Comparison of ENCODE assay signal across 28 cellular contexts in the genomic region with DNA sequence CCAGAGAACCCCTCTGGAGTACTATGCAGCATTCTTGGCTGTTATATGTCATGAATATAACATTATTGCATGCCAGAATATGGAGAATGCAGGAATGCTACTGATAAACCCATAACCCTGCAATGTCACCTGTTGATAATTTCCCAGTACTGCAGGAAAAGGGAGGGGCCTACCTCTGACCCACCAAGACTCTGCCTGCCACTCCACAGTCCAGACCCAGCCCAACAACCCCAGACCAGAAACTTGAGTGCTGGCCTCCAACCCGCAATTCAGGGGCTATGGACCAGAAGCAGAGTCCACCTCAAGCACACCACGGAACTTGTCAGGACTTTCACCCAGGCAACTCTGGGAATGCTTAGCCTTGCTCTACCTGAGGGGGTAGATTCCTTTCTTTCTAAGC.
"Had no signal": no experiment of that assay in that cellular context is flagged by ENCODE, and none has a peak within 500 bp of the region (broad histone marks: within the 10 kb centered on the region; RNA-seq: fewer than 3 reads in every experiment).

No MANE protein-coding gene starts in this region.

- H3K4me1 ChIP-seq: colonic mucosa, esophagus squamous epithelium, foreskin keratinocyte, gastrocnemius medialis, gastroesophageal sphincter, heart left ventricle, heart right ventricle had no signal

- FAIRE-seq: colon, endometrium, endothelial cell of umbilical vein, frontal cortex had no signal

- H3K36me3 ChIP-seq: colonic mucosa, esophagus muscularis mucosa, esophagus squamous epithelium, gastrocnemius medialis, gastroesophageal sphincter, heart left ventricle, heart right ventricle had no signal

- H3K4me3 ChIP-seq: colonic mucosa, coronary artery, dorsolateral prefrontal cortex, esophagus muscularis mucosa, esophagus squamous epithelium, gastrocnemius medialis, gastroesophageal sphincter, heart left ventricle, heart right ventricle had no signal

- H3K9me3 ChIP-seq: colonic mucosa, esophagus muscularis mucosa, esophagus squamous epithelium, gastrocnemius medialis, gastroesophageal sphincter, heart left ventricle, heart right ventricle had no signal

- DNase-seq: colonic mucosa; cortex of kidney; dermis blood vessel endothelial cell; dorsolateral prefrontal cortex; effector CD4-positive, alpha-beta T cell; effector CD8-positive, alpha-beta T cell; effector memory CD4-positive, alpha-beta T cell; effector memory CD8-positive, alpha-beta T cell; endodermal cell; erythroblast; esophagus squamous epithelium; foreskin fibroblast; foreskin keratinocyte; foreskin melanocyte; gastrocnemius medialis; glutamatergic neuron; head of caudate nucleus; heart left ventricle; heart right ventricle had no signal

- H3K27me3 ChIP-seq: colonic mucosa, esophagus muscularis mucosa, esophagus squamous epithelium, foreskin keratinocyte, gastrocnemius medialis, gastroesophageal sphincter, heart left ventricle had no signal

- ATAC-seq: effector memory CD8-positive, alpha-beta T cell; esophagus mucosa; foreskin keratinocyte; gastrocnemius medialis; gastroesophageal sphincter; heart left ventricle; heart right ventricle had no signal

- H3K27ac ChIP-seq: colonic mucosa, coronary artery, dorsolateral prefrontal cortex, epithelial cell of prostate, esophagus muscularis mucosa, esophagus squamous epithelium, foreskin keratinocyte, gastrocnemius medialis, gastroesophageal sphincter, heart left ventricle, heart right ventricle had no signal
